In the genomic region with DNA sequence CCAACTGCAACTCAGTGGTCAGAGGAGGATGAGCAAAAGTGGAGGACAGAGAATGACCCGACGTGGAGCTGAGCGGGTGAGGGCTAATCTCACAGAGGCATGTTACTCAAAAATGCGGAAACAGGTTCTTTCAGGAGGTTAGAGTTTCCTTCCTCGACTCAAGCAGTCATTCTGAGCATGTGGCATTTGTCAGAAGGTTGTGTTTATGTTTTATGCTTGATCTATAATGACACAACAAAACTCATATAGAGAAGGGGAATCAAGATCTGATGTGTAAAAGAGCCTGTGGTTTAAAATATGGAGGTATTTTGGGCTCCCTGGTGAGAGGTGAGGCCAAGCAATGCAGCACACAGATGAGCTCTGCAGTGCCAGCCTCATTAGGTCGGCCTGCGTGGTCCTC, we compare ENCODE assay signal across 13 cellular contexts.
DNase-seq lines count a peak whose midpoint lies in the region; ATAC-seq lines count a peak whose summit lies in the region.
"Had no signal": no experiment of that assay in that cellular context is flagged by ENCODE, and none has a peak within 500 bp of the region (broad histone marks: within the 10 kb centered on the region; RNA-seq: fewer than 3 reads in every experiment).

No MANE protein-coding gene starts in this region.

- CTCF ChIA-PET in naive thymus-derived CD4-positive, alpha-beta T cell (lab: Charles Lee): no interaction called here

- H3K9me3 Mint-ChIP-seq in naive thymus-derived CD4-positive, alpha-beta T cell: peaks cover 0 to 14% (median 9%) of the 10 kb centered on the region in 11 donors

- H3K4me1 ChIP-seq in naive thymus-derived CD4-positive, alpha-beta T cell (ENCODE audit: control insufficient read depth in 2 of 2, insufficient read depth in 2 of 2, low read length in 2 of 2): no peaks in the 10 kb centered on the region
- H3K4me1 ChIP-seq: right lobe of liver had no signal

- ATAC-seq in GM19023 (IDR thresholded peaks at IDR 0.05; ENCODE audit: unreplicated experiment): peak; percentile 68
- ATAC-seq in GM21786 (IDR thresholded peaks at IDR 0.05; ENCODE audit: unreplicated experiment): peak; percentile 81
- peak; percentile 56 for ATAC-seq in HG03457 (IDR thresholded peaks at IDR 0.05; ENCODE audit: unreplicated experiment)
- ATAC-seq in naive thymus-derived CD4-positive, alpha-beta T cell: peak; percentile 31

- POLR2A ChIA-PET in naive thymus-derived CD4-positive, alpha-beta T cell (lab: Charles Lee): no interaction called here

- DNase-seq in naive thymus-derived CD4-positive, alpha-beta T cell: no peak
- DNase-seq in NCI-H1694 (lab: John Stamatoyannopoulos, UW) (no peak), pons (ENCODE audit: low spot score) (no peak)
- DNase-seq in central memory CD4-positive, alpha-beta T cell: no peak
- DNase-seq: activated T-cell treated with anti-CD3 and anti-CD28 coated beads, Interleukin-2, amount 50 U/mL, for 24 hours; foreskin melanocyte; mammary epithelial cell; MG63; right lobe of liver; T-helper 9 cell had no signal

- no peak overlapping the region for H3K27ac Mint-ChIP-seq in naive thymus-derived CD4-positive, alpha-beta T cell
- H3K27ac Mint-ChIP-seq: activated T-cell treated with anti-CD3 and anti-CD28 coated beads, Interleukin-2, amount 50 U/mL, for 24 hours had no signal

- no peak overlapping the region for H3K27ac ChIP-seq in naive thymus-derived CD4-positive, alpha-beta T cell (ENCODE audit: low read depth, low read length)
- H3K27ac ChIP-seq: right lobe of liver had no signal

- peaks cover 12 to 29% (median 18%) of the 10 kb centered on the region in 5 donors for H3K27me3 Mint-ChIP-seq in naive thymus-derived CD4-positive, alpha-beta T cell

- H3K4me3 Mint-ChIP-seq in naive thymus-derived CD4-positive, alpha-beta T cell: no peak overlapping the region
- H3K4me3 Mint-ChIP-seq: activated T-cell treated with anti-CD3 and anti-CD28 coated beads, Interleukin-2, amount 50 U/mL, for 24 hours had no signal

- no peak overlapping the region for H3K4me3 ChIP-seq in naive thymus-derived CD4-positive, alpha-beta T cell (ENCODE audit: low read length)
- H3K4me3 ChIP-seq: MG63, right lobe of liver had no signal

- H3K4me1 Mint-ChIP-seq in naive thymus-derived CD4-positive, alpha-beta T cell: peaks cover 1 to 8% (median 3%) of the 10 kb centered on the region in 7 donors

- peaks cover 0 to 5% (median 0%) of the 10 kb centered on the region in 5 donors for H3K36me3 Mint-ChIP-seq in naive thymus-derived CD4-positive, alpha-beta T cell

- H3K36me3 ChIP-seq in naive thymus-derived CD4-positive, alpha-beta T cell (ENCODE audit: control insufficient read depth in 2 of 3, insufficient read depth in 3 of 3, low read length in 3 of 3): no peaks in the 10 kb centered on the region
- H3K36me3 ChIP-seq: MG63, right lobe of liver had no signal

- H3K27me3 ChIP-seq in naive thymus-derived CD4-positive, alpha-beta T cell (ENCODE audit: control insufficient read depth in 2 of 2, insufficient read depth in 2 of 2, low read length in 2 of 2): no peaks in the 10 kb centered on the region

- intact Hi-C loops in naive thymus-derived CD4-positive, alpha-beta T cell (cut with micrococcal nuclease): no loop called here

- H3K9me3 ChIP-seq in naive thymus-derived CD4-positive, alpha-beta T cell (ENCODE audit: control insufficient read depth in 2 of 3, low read length in 3 of 3): no peaks in the 10 kb centered on the region
- H3K9me3 ChIP-seq: right lobe of liver had no signal

Comparison
In these comparisons a context has a peak if more than half of its experiments do, and no peak if none do; other contexts are left out.
1. ATAC-seq: peak in every context shown above with its lines; median percentile 81 in GM21786; 68 in GM19023; 56 in HG03457; 31 in naive thymus-derived CD4-positive, alpha-beta T cell.